14 cellular contexts compared by ENCODE assay signal in genomic region chr1:29156543-29157268, GRCh38. TPM values are rescaled to one million over a fixed set of nuclear protein-coding genes. Genes with fewer than 3 reads are reported as not detected.
DNase-seq lines count a peak whose midpoint lies in the region; ATAC-seq and TF ChIP-seq lines count a peak whose summit lies in the region.
"Had no signal": no experiment of that assay in that cellular context is flagged by ENCODE, and none has a peak within 500 bp of the region (broad histone marks: within the 10 kb centered on the region; RNA-seq: fewer than 3 reads in every experiment).

No MANE protein-coding gene starts in this region.

- no peak for TF ChIP-seq POLR2A in body of pancreas (IDR thresholded peaks at IDR 0.05)

- DNase-seq in body of pancreas (peak in 3 of 4 donors; percentile 22 to 42 (median 37)), iris pigment epithelial cell (ENCODE audit: low read depth) (peak; percentile 79), renal cortical epithelial cell (ENCODE audit: low read depth) (peak; percentile 64), ureter (ENCODE audit: low spot score) (no peak), NCI-H1105 treated with DMSO at 0.1 percent for 48 hours (lab: John Stamatoyannopoulos, UW) (no peak), nucleus accumbens (lab: John Stamatoyannopoulos, UW) (no peak)
- DNase-seq: activated CD4-positive, alpha-beta T cell treated with anti-CD3 and anti-CD28 coated beads, Interleukin-2, amount 50 U/mL, for 48 hours; activated naive CD8-positive, alpha-beta T cell treated with anti-CD3 and anti-CD28 coated beads for 36 hours; KG1; NCI-H226; SJCRH30 had no signal

- no peak overlapping the region; the same call in 1 of the 2 replicates for H3K9ac ChIP-seq in HUES64 (ENCODE audit: low read depth, low read length)

- no peaks in the 10 kb centered on the region for H3K4me1 ChIP-seq in HUES64 (ENCODE audit: insufficient read depth, low read length)
- H3K4me1 ChIP-seq in body of pancreas: peaks cover 23% of the 10 kb centered on the region
- H3K4me1 ChIP-seq: SJCRH30 had no signal

- H3K27ac ChIP-seq in HUES64 (ENCODE audit: low read depth, low read length): peak overlapping the region; percentile 46; the same call in 1 of the 2 replicates
- peak overlapping the region; percentile 51 to 77 (median 61) for H3K27ac ChIP-seq in body of pancreas
- H3K27ac ChIP-seq: SJCRH30 had no signal

- intact Hi-C loops in body of pancreas (cut with DNase I): no loop called here

- H3K27me3 ChIP-seq in HUES64 (ENCODE audit: insufficient read depth, low read length) (no peaks in the 10 kb centered on the region), body of pancreas (no peaks in the 10 kb centered on the region)
- H3K27me3 ChIP-seq: SJCRH30 had no signal

- no peaks in the 10 kb centered on the region for H3K9me3 ChIP-seq in HUES64 (ENCODE audit: insufficient read depth, low read depth, low read length)
- no peaks in the 10 kb centered on the region for H3K9me3 ChIP-seq in body of pancreas
- H3K9me3 ChIP-seq: SJCRH30 had no signal

- H3K4me3 ChIP-seq in HUES64 (ENCODE audit: low read length) (no peak overlapping the region), body of pancreas (no peak overlapping the region)
- H3K4me3 ChIP-seq: lung, SJCRH30 had no signal

- peaks cover 95% of the 10 kb centered on the region for H3K36me3 ChIP-seq in HUES64 (ENCODE audit: insufficient read depth, low read length)
- H3K36me3 ChIP-seq in body of pancreas (replicated peaks in 1 of 2; ENCODE audit: insufficient read depth in 1 of 2, low read depth in 2 of 2): peaks cover 11 to 36% of the 10 kb centered on the region in 2 donors

- TF ChIP-seq CTCF in body of pancreas (IDR thresholded peaks at IDR 0.05): no peak

- 92% methylated on average over 10 of the region's 10 CpGs for WGBS in HUES64
- WGBS in body of pancreas, 2 donors: 38 to 43% methylated on average over 10 of the region's 10 CpGs

- peak; percentile 76 for ATAC-seq in body of pancreas
- no peak for ATAC-seq in HG03354 (IDR thresholded peaks at IDR 0.05; ENCODE audit: poor library complexity, severe bottlenecking, unreplicated experiment)

RNA-seq across cellular contexts. Expression of gene SRSF4, which starts 25.0 kb away (rescaled TPM):
- polyA plus RNA-seq in HUES64 (2013, experiment 1 of 2): 56.7 TPM
- polyA plus RNA-seq in HUES64 (2013, experiment 2 of 2): 67.7 TPM
- 10 to 100 TPM; 50.3 to 58.3 TPM for total RNA-seq in body of pancreas
- 19.3 and 46.8 TPM in 2 replicates for total RNA-seq in renal cortical epithelial cell
- 96.0 TPM for total RNA-seq in ureter

RNA-seq across cellular contexts. Expression of gene TMEM200B, which starts 33.0 kb away (rescaled TPM):
- polyA plus RNA-seq in HUES64 (2013, experiment 1 of 2): 3.9 TPM
- polyA plus RNA-seq in HUES64 (2013, experiment 2 of 2): 5.0 TPM
- 1 to 10 TPM in 1 of 2 donors, not detected in 1; 2.6 TPM for total RNA-seq in body of pancreas
- total RNA-seq in renal cortical epithelial cell: 2.9 and 9.0 TPM in 2 replicates
- 16.4 TPM for total RNA-seq in ureter

Comparison
In these comparisons a context has a peak if more than half of its experiments do, and no peak if none do; other contexts are left out.
1. DNase-seq: peak in body of pancreas (3 of 4), iris pigment epithelial cell (single experiment) and renal cortical epithelial cell (single experiment); none in ureter (single experiment), NCI-H1105 treated with DMSO at 0.1 percent for 48 hours (single experiment) and nucleus accumbens (0 of 56).